ENCODE assay signal across 25 cellular contexts in the genomic region with DNA sequence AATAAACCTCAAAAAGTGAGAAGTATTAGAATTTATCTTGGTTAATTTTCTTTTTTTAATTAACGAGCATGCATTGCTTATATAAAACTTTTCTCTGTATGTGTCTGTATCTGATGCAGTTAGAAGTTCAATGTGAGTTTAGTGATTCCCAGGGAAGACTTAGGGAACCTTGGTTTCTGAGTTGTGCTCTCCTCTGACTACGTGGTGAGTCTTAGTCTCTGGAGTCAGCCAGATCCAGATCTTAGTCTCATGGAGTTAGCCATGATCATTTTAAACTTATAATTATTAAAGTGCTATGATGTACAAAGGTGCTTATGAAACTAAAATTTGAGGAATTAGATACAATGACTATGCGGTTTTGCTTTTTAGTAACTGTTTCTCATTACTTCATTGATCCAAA.
"Had no signal": no experiment of that assay in that cellular context is flagged by ENCODE, and none has a peak within 500 bp of the region (broad histone marks: within the 10 kb centered on the region; RNA-seq: fewer than 3 reads in every experiment).

No MANE protein-coding gene starts in this region.

- H3K4me3 ChIP-seq: cardiac muscle cell, colonic mucosa, left ventricle myocardium inferior, lung, spleen, thoracic aorta, uterus had no signal

- H3K27ac Mint-ChIP-seq: activated naive CD4-positive, alpha-beta T cell treated with anti-CD3 and anti-CD28 coated beads, Interleukin-2, amount 50 U/mL, for 72 hours; activated T-cell treated with anti-CD3 and anti-CD28 coated beads, Interleukin-2, amount 50 U/mL, for 72 hours; nephron had no signal

- H3K27ac ChIP-seq: cardiac muscle cell, colonic mucosa, left ventricle myocardium inferior, spleen, thoracic aorta, uterus, VCaP had no signal

- FAIRE-seq: TTC549 had no signal

- H3K4me1 ChIP-seq: spleen, uterus had no signal

- H3K27me3 ChIP-seq: cardiac muscle cell, colonic mucosa, uterus had no signal

- H3K9me3 ChIP-seq: colonic mucosa, left ventricle myocardium inferior, spleen, thoracic aorta, uterus had no signal

- H3K4me3 Mint-ChIP-seq: activated T-cell treated with anti-CD3 and anti-CD28 coated beads, Interleukin-2, amount 50 U/mL, for 72 hours; nephron had no signal

- H3K9me3 Mint-ChIP-seq: activated naive CD4-positive, alpha-beta T cell treated with anti-CD3 and anti-CD28 coated beads, Interleukin-2, amount 50 U/mL, for 72 hours; activated T-cell treated with anti-CD3 and anti-CD28 coated beads, Interleukin-2, amount 50 U/mL, for 72 hours; nephron had no signal

- DNase-seq: activated CD4-positive, alpha-beta T cell treated with anti-CD3 and anti-CD28 coated beads for 4 hours; activated CD4-positive, alpha-beta T cell treated with anti-CD3 and anti-CD28 coated beads, Interleukin-2, amount 50 U/mL, for 4 hours; activated naive CD4-positive, alpha-beta T cell; activated T-cell treated with anti-CD3 and anti-CD28 coated beads for 4 hours; activated T-cell treated with anti-CD3 and anti-CD28 coated beads, Interleukin-2, amount 50 U/mL, for 72 hours; cerebellar nuclear complex; colonic mucosa; effector CD8-positive, alpha-beta T cell; head of caudate nucleus; hypothalamus; kidney glomerular epithelial cell; left ventricle myocardium inferior; posterior cingulate gyrus; right cardiac atrium; spleen; stimulated activated CD4-positive, alpha-beta T cell treated with anti-CD3 and anti-CD28 coated beads, Interleukin-2, amount 100 ng/mL, for 48 hours; stimulated activated naive CD8-positive, alpha-beta T cell treated with anti-CD3 and anti-CD28 coated beads, Interleukin-15, Interleukin-2, amounts not matched to agents 100 U/mL and 50 U/mL, for 24 hours; uterus had no signal

- H3K36me3 ChIP-seq: cardiac muscle cell, colonic mucosa, left ventricle myocardium inferior, spleen, thoracic aorta, uterus had no signal

- ATAC-seq: activated naive CD4-positive, alpha-beta T cell treated with anti-CD3 and anti-CD28 coated beads, Interleukin-2, amount 50 U/mL, for 72 hours; activated T-cell treated with anti-CD3 and anti-CD28 coated beads, Interleukin-2, amount 50 U/mL, for 72 hours; right cardiac atrium; stimulated activated naive CD8-positive, alpha-beta T cell treated with anti-CD3 and anti-CD28 coated beads, Interleukin-15, Interleukin-2, amounts not matched to agents 100 U/mL and 50 U/mL, for 24 hours had no signal

- H3K36me3 Mint-ChIP-seq: activated naive CD4-positive, alpha-beta T cell treated with anti-CD3 and anti-CD28 coated beads, Interleukin-2, amount 50 U/mL, for 72 hours had no signal
